In genomic region chr1:109910123-109910962, GRCh38 we compare ENCODE assay signal across 8 cellular contexts. TPM values are rescaled to one million over a fixed set of nuclear protein-coding genes. Genes with fewer than 3 reads are reported as not detected.
DNase-seq lines count a peak whose midpoint lies in the region; ATAC-seq and TF ChIP-seq lines count a peak whose summit lies in the region.

TSS of gene CSF1 (plus strand) at chr1:109910849. CDS start at chr1:109911024, 175 bp downstream.

- TF ChIP-seq EP300 in esophagus muscularis mucosa (IDR thresholded peaks at IDR 0.05): no peak

- peaks cover 17% of the 10 kb centered on the region in 2 donors for H3K36me3 Mint-ChIP-seq in activated T-cell treated with anti-CD3 and anti-CD28 coated beads, Interleukin-2, amount 50 U/mL, for 72 hours (ENCODE audit: insufficient read depth in 2 of 2)

- WGBS in esophagus muscularis mucosa: under 1% methylated on average over 34 of the region's 45 CpGs

- H3K27ac Mint-ChIP-seq in activated T-cell treated with anti-CD3 and anti-CD28 coated beads, Interleukin-2, amount 50 U/mL, for 72 hours: peak within 1 kb of the TSS; percentile 96

- H3K36me3 ChIP-seq in esophagus muscularis mucosa (peaks cover 0 to 12% (median 3%) of the 10 kb centered on the region in 4 donors), mucosa of stomach (ENCODE audit: control insufficient read depth, insufficient read depth, low read length) (no peaks in the 10 kb centered on the region)

- H3K4me1 Mint-ChIP-seq in activated T-cell treated with anti-CD3 and anti-CD28 coated beads, Interleukin-2, amount 50 U/mL, for 72 hours (ENCODE audit: low read depth): peaks cover 85% of the 10 kb centered on the region

- peak within 1 kb of the TSS; percentile 95 to 97 for H3K4me3 Mint-ChIP-seq in activated T-cell treated with anti-CD3 and anti-CD28 coated beads, Interleukin-2, amount 50 U/mL, for 72 hours

- peaks cover 53 to 64% (median 57%) of the 10 kb centered on the region in 4 donors for H3K4me1 ChIP-seq in esophagus muscularis mucosa
- peaks cover 42% of the 10 kb centered on the region for H3K4me1 ChIP-seq in mucosa of stomach (ENCODE audit: control insufficient read depth, insufficient read depth, low read length)

- H3K9ac ChIP-seq in mucosa of stomach (ENCODE audit: low read length): peak within 1 kb of the TSS; percentile 81

- no peaks in the 10 kb centered on the region for H3K9me3 Mint-ChIP-seq in activated T-cell treated with anti-CD3 and anti-CD28 coated beads, Interleukin-2, amount 50 U/mL, for 72 hours

- peak; percentile 39 for ATAC-seq in GM18909 (IDR thresholded peaks at IDR 0.05; ENCODE audit: poor library complexity, unreplicated experiment)
- ATAC-seq in activated T-cell treated with anti-CD3 and anti-CD28 coated beads, Interleukin-2, amount 50 U/mL, for 72 hours (replicated peaks in 1 of 2): peak; percentile 52 to 55
- no peak for ATAC-seq in GM18517 (IDR thresholded peaks at IDR 0.05; ENCODE audit: unreplicated experiment)

- TF ChIP-seq POLR2A in esophagus muscularis mucosa (IDR thresholded peaks at IDR 0.05; ENCODE audit: low read depth): peak; percentile 25

- TF ChIP-seq CTCF in esophagus muscularis mucosa (IDR thresholded peaks at IDR 0.05): no peak

- no peaks in the 10 kb centered on the region for H3K27me3 ChIP-seq in esophagus muscularis mucosa
- peaks cover 6% of the 10 kb centered on the region for H3K27me3 ChIP-seq in mucosa of stomach (ENCODE audit: control insufficient read depth, insufficient read depth, low read length)

- peak; percentile 66 for DNase-seq in A172 (ENCODE audit: low spot score)
- peak; percentile 93 for DNase-seq in OCI-M1 (lab: John Stamatoyannopoulos, UW)
- DNase-seq in activated T-cell treated with anti-CD3 and anti-CD28 coated beads, Interleukin-2, amount 50 U/mL, for 72 hours: peak; percentile 53 to 78
- DNase-seq in esophagus muscularis mucosa (ENCODE audit: extremely low spot score): peak; percentile 98
- peak; percentile 83 for DNase-seq in stimulated activated CD8-positive, alpha-beta memory T cell treated with anti-CD3 and anti-CD28 coated beads, Interleukin-4, amount 100 ng/mL, for 48 hours

- no peaks in the 10 kb centered on the region for H3K9me3 ChIP-seq in esophagus muscularis mucosa
- H3K9me3 ChIP-seq in mucosa of stomach (ENCODE audit: control insufficient read depth, low read length): no peaks in the 10 kb centered on the region

- intact Hi-C loops in esophagus muscularis mucosa (cut with DNase I): loop anchor here (5.0 to 10.0 kb wide), 5 partner anchors 33 to 256 kb away; partner anchors contain the start of genes AHCYL1 and GSTM4

- H3K4me3 ChIP-seq in esophagus muscularis mucosa (peak within 1 kb of the TSS; percentile 65 to 91 (median 78)), mucosa of stomach (ENCODE audit: low read length) (peak within 1 kb of the TSS; percentile 80)

- peak within 1 kb of the TSS; percentile 81 to 88 (median 86) for H3K27ac ChIP-seq in esophagus muscularis mucosa (replicated peaks in 1 of 4)

- H3K27me3 Mint-ChIP-seq in activated T-cell treated with anti-CD3 and anti-CD28 coated beads, Interleukin-2, amount 50 U/mL, for 72 hours (ENCODE audit: low read depth): no peaks in the 10 kb centered on the region

RNA-seq across cellular contexts. Expression of gene CSF1, which starts in this region (rescaled TPM):
- 46.2 and 61.2 TPM in 2 replicates for total RNA-seq in A172 (2014; rRNA removed; shearing (Covaris generic))
- total RNA-seq in activated T-cell treated with anti-CD3 and anti-CD28 coated beads, Interleukin-2, amount 50 U/mL, for 72 hours: 10 to 100 TPM; 46.3 to 83.0 TPM
- total RNA-seq in esophagus muscularis mucosa: 10 to 100 TPM; 27.0 to 92.6 (median 48.1) TPM
